1 cellular context compared by ENCODE assay signal in the genomic region with DNA sequence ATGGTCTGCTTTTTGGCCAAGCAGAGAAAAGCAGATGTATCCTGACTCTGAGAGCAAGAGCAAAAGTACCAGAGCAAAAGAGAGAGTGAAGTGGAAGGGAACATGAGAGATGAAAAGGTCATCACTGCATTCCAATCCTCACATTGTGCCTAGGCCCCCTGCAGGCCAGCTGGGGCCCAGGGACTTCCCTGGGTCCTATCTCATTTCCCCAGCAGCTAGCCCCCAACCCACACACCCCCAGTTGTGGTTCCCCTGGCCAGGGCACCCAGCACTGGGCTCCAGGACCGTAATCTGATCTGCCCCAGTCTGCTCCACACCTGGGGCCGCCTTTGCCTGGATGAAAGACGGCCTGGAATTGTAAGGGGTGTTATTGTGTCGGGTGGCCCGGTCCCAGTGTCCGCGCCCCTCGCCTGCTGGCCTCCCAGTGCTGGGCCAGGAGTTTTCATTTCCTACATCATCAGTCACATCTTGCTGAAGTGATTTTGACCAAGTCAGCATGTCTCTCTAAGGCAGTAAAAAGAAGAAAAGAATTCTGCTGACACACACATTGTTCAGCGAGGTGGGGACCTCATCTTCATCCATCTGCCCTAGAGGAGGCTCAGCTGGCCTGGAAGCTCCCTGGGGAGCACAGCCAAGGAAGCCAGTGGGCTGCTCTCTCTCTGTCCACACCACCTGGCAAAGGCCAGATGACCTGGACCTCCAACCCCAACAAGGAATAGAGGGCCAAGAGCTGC.
TF ChIP-seq lines count a peak whose summit lies in the region.

No MANE protein-coding gene starts in this region.

TF ChIP-seq in GM23338, 12 proteins besides CTCF, POLR2A, EP300 and RAD21:
- TF ChIP-seq ETS1 (IDR thresholded peaks at IDR 0.05), result no peak
- TF ChIP-seq, protein P1, sequence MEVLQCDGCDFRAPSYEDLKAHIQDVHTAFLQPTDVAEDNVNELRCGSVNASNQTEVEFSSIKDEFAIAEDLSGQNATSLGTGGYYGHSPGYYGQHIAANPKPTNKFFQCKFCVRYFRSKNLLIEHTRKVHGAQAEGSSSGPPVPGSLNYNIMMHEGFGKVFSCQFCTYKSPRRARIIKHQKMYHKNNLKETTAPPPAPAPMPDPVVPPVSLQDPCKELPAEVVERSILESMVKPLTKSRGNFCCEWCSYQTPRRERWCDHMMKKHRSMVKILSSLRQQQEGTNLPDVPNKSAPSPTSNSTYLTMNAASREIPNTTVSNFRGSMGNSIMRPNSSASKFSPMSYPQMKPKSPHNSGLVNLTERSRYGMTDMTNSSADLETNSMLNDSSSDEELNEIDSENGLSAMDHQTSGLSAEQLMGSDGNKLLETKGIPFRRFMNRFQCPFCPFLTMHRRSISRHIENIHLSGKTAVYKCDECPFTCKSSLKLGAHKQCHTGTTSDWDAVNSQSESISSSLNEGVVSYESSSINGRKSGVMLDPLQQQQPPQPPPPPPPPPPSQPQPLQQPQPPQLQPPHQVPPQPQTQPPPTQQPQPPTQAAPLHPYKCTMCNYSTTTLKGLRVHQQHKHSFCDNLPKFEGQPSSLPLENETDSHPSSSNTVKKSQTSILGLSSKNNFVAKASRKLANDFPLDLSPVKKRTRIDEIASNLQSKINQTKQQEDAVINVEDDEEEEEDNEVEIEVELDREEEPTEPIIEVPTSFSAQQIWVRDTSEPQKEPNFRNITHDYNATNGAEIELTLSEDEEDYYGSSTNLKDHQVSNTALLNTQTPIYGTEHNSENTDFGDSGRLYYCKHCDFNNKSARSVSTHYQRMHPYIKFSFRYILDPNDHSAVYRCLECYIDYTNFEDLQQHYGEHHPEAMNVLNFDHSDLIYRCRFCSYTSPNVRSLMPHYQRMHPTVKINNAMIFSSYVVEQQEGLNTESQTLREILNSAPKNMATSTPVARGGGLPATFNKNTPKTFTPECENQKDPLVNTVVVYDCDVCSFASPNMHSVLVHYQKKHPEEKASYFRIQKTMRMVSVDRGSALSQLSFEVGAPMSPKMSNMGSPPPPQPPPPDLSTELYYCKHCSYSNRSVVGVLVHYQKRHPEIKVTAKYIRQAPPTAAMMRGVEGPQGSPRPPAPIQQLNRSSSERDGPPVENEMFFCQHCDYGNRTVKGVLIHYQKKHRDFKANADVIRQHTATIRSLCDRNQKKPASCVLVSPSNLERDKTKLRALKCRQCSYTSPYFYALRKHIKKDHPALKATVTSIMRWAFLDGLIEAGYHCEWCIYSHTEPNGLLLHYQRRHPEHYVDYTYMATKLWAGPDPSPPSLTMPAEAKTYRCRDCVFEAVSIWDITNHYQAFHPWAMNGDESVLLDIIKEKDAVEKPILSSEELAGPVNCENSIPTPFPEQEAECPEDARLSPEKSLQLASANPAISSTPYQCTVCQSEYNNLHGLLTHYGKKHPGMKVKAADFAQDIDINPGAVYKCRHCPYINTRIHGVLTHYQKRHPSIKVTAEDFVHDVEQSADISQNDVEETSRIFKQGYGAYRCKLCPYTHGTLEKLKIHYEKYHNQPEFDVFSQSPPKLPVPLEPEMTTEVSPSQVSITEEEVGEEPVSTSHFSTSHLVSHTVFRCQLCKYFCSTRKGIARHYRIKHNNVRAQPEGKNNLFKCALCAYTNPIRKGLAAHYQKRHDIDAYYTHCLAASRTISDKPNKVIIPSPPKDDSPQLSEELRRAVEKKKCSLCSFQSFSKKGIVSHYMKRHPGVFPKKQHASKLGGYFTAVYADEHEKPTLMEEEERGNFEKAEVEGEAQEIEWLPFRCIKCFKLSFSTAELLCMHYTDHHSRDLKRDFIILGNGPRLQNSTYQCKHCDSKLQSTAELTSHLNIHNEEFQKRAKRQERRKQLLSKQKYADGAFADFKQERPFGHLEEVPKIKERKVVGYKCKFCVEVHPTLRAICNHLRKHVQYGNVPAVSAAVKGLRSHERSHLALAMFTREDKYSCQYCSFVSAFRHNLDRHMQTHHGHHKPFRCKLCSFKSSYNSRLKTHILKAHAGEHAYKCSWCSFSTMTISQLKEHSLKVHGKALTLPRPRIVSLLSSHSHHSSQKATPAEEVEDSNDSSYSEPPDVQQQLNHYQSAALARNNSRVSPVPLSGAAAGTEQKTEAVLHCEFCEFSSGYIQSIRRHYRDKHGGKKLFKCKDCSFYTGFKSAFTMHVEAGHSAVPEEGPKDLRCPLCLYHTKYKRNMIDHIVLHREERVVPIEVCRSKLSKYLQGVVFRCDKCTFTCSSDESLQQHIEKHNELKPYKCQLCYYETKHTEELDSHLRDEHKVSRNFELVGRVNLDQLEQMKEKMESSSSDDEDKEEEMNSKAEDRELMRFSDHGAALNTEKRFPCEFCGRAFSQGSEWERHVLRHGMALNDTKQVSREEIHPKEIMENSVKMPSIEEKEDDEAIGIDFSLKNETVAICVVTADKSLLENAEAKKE (CRISPR knock-in tag; IDR thresholded peaks at IDR 0.05), result no peak
- no peak for TF ChIP-seq ZNF331 (CRISPR knock-in tag; IDR thresholded peaks at IDR 0.05; ENCODE audit: low read depth)
- TF ChIP-seq, protein P2, sequence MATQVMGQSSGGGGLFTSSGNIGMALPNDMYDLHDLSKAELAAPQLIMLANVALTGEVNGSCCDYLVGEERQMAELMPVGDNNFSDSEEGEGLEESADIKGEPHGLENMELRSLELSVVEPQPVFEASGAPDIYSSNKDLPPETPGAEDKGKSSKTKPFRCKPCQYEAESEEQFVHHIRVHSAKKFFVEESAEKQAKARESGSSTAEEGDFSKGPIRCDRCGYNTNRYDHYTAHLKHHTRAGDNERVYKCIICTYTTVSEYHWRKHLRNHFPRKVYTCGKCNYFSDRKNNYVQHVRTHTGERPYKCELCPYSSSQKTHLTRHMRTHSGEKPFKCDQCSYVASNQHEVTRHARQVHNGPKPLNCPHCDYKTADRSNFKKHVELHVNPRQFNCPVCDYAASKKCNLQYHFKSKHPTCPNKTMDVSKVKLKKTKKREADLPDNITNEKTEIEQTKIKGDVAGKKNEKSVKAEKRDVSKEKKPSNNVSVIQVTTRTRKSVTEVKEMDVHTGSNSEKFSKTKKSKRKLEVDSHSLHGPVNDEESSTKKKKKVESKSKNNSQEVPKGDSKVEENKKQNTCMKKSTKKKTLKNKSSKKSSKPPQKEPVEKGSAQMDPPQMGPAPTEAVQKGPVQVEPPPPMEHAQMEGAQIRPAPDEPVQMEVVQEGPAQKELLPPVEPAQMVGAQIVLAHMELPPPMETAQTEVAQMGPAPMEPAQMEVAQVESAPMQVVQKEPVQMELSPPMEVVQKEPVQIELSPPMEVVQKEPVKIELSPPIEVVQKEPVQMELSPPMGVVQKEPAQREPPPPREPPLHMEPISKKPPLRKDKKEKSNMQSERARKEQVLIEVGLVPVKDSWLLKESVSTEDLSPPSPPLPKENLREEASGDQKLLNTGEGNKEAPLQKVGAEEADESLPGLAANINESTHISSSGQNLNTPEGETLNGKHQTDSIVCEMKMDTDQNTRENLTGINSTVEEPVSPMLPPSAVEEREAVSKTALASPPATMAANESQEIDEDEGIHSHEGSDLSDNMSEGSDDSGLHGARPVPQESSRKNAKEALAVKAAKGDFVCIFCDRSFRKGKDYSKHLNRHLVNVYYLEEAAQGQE (IDR thresholded peaks at IDR 0.05; ENCODE audit: unreplicated experiment), result no peak
- TF ChIP-seq EZH2 (IDR thresholded peaks at IDR 0.05; ENCODE audit: low read depth, unreplicated experiment), result no peak
- no peak for TF ChIP-seq CREB1 (CRISPR knock-in tag; IDR thresholded peaks at IDR 0.05; ENCODE audit: low read depth)
- TF ChIP-seq JUNB (IDR thresholded peaks at IDR 0.05; ENCODE audit: unreplicated experiment), result no peak
- no peak for TF ChIP-seq EZH2phosphoT487 (IDR thresholded peaks at IDR 0.05; ENCODE audit: unreplicated experiment)
- no peak for TF ChIP-seq POLR2AphosphoS5 (IDR thresholded peaks at IDR 0.05; ENCODE audit: low read depth)
- TF ChIP-seq ZNF114 (CRISPR knock-in tag; IDR thresholded peaks at IDR 0.05), result no peak
- no peak for TF ChIP-seq NANOG (IDR thresholded peaks at IDR 0.05; ENCODE audit: borderline replicate concordance)
- TF ChIP-seq STAT1 (IDR thresholded peaks at IDR 0.05; ENCODE audit: unreplicated experiment), result no peak
